Comparison of ENCODE assay signal across 10 cellular contexts in genomic region chr6:139762587-139763031, GRCh38.
A peak's percentile ranks its signal among the peaks of the same experiment; 100 is the strongest.
DNase-seq lines count a peak whose midpoint lies in the region; ATAC-seq and TF ChIP-seq lines count a peak whose summit lies in the region.
"Had no signal": no experiment of that assay in that cellular context is flagged by ENCODE, and none has a peak within 500 bp of the region (broad histone marks: within the 10 kb centered on the region; RNA-seq: fewer than 3 reads in every experiment).

No MANE protein-coding gene starts in this region.

- POLR2A ChIA-PET in T-cell (lab: Charles Lee) = no interaction called here

- no peaks in the 10 kb centered on the region for H3K9me3 Mint-ChIP-seq in activated CD4-positive, alpha-beta T cell treated with anti-CD3 and anti-CD28 coated beads, Interleukin-2, amount 10 ng/mL, durations not matched to agents 24 days and 14 days
- H3K9me3 Mint-ChIP-seq in T-cell (no peaks in the 10 kb centered on the region), Calu3 (ENCODE audit: low read depth, unreplicated experiment) (no peaks in the 10 kb centered on the region)

- H3K4me1 Mint-ChIP-seq in activated CD4-positive, alpha-beta T cell treated with anti-CD3 and anti-CD28 coated beads, Interleukin-2, amount 10 ng/mL, durations not matched to agents 24 days and 14 days = peaks cover 18% of the 10 kb centered on the region
- H3K4me1 Mint-ChIP-seq in T-cell (peaks cover 0 to 10% (median 5%) of the 10 kb centered on the region in 3 donors), Calu3 (ENCODE audit: low read depth, unreplicated experiment) (peaks cover 24% of the 10 kb centered on the region)

- H3K36me3 Mint-ChIP-seq in activated CD4-positive, alpha-beta T cell treated with anti-CD3 and anti-CD28 coated beads, Interleukin-2, amount 10 ng/mL, durations not matched to agents 24 days and 14 days (ENCODE audit: low read depth) = no peaks in the 10 kb centered on the region
- H3K36me3 Mint-ChIP-seq in T-cell = no peaks in the 10 kb centered on the region
- no peaks in the 10 kb centered on the region for H3K36me3 Mint-ChIP-seq in Calu3 (ENCODE audit: insufficient read depth, unreplicated experiment)
- H3K36me3 Mint-ChIP-seq: brain had no signal

- TF ChIP-seq CTCF in Calu3 (IDR thresholded peaks at IDR 0.05; ENCODE audit: unreplicated experiment) = no peak

- intact Hi-C loops in activated CD4-positive, alpha-beta T cell treated with anti-CD3 and anti-CD28 coated beads, Interleukin-2, amount 10 ng/mL, durations not matched to agents 24 days and 14 days (cut with micrococcal nuclease) = loop anchor here (5.0 kb wide), 1 partner anchor 385 kb away; no protein-coding TSS in a partner anchor
- intact Hi-C loops in Calu3 (cut with micrococcal nuclease; ENCODE audit: unreplicated experiment) = loop anchor here (10.0 kb wide), 2 partner anchors 178 to 388 kb away; partner anchors contain the start of gene CITED2

- H3K27me3 Mint-ChIP-seq in activated CD4-positive, alpha-beta T cell treated with anti-CD3 and anti-CD28 coated beads, Interleukin-2, amount 10 ng/mL, durations not matched to agents 24 days and 14 days = peaks cover 4% of the 10 kb centered on the region
- H3K27me3 Mint-ChIP-seq in T-cell (peaks cover 0 to 4% of the 10 kb centered on the region in 2 donors), Calu3 (ENCODE audit: unreplicated experiment) (no peaks in the 10 kb centered on the region)
- H3K27me3 Mint-ChIP-seq: brain had no signal

- no peak overlapping the region for H3K4me3 Mint-ChIP-seq in activated CD4-positive, alpha-beta T cell treated with anti-CD3 and anti-CD28 coated beads, Interleukin-2, amount 10 ng/mL, durations not matched to agents 24 days and 14 days
- H3K4me3 Mint-ChIP-seq in T-cell = no peak overlapping the region
- no peak overlapping the region for H3K4me3 Mint-ChIP-seq in Calu3 (ENCODE audit: low read depth, unreplicated experiment)
- H3K4me3 Mint-ChIP-seq: brain had no signal

- CTCF ChIA-PET in T-cell (lab: Charles Lee) = no interaction called here
- CTCF ChIA-PET in Calu3 (lab: Charles Lee) = no interaction called here

- DNase-seq in dermis microvascular lymphatic vessel endothelial cell (ENCODE audit: low read depth in 2 of 2) (peak; percentile 40 to 76), renal cortical epithelial cell (ENCODE audit: low read depth) (peak; percentile 94), amygdala (lab: John Stamatoyannopoulos, UW) (no peak), T-cell (no peak), Calu3 (no peak)
- no peak for DNase-seq in activated CD4-positive, alpha-beta T cell treated with anti-CD3 and anti-CD28 coated beads, Interleukin-2, amount 10 ng/mL, durations not matched to agents 24 days and 14 days
- DNase-seq: NCI-H510A had no signal

- ATAC-seq in GM21619 (IDR thresholded peaks at IDR 0.05; ENCODE audit: unreplicated experiment) = peak; percentile 32
- peak; percentile 22 for ATAC-seq in HG03565 (IDR thresholded peaks at IDR 0.05; ENCODE audit: unreplicated experiment)
- ATAC-seq in T-cell (replicated peaks in 1 of 4) = no peak

- no TSS peak for BruUV-seq in Calu3 (replicated peaks; lab: Mats Ljungman, UMichigan)

- no peak overlapping the region for H3K27ac Mint-ChIP-seq in activated CD4-positive, alpha-beta T cell treated with anti-CD3 and anti-CD28 coated beads, Interleukin-2, amount 10 ng/mL, durations not matched to agents 24 days and 14 days
- H3K27ac Mint-ChIP-seq in T-cell (no peak overlapping the region), Calu3 (ENCODE audit: unreplicated experiment) (no peak overlapping the region)

Comparison
In these comparisons a context has a peak if more than half of its experiments do, and no peak if none do; other contexts are left out.
1. ATAC-seq: peak in GM21619 (single experiment) and HG03565 (single experiment); none in T-cell (0 of 4).
2. DNase-seq: peak in dermis microvascular lymphatic vessel endothelial cell (2 of 2) and renal cortical epithelial cell (single experiment); none in amygdala (0 of 56), activated CD4-positive, alpha-beta T cell treated with anti-CD3 and anti-CD28 coated beads, Interleukin-2, amount 10 ng/mL, durations not matched to agents 24 days and 14 days (single experiment), T-cell (0 of 34) and Calu3 (single experiment).